14 cellular contexts compared by ENCODE assay signal in genomic region chr18:10140928-10141327, GRCh38.
DNase-seq lines count a peak whose midpoint lies in the region; ATAC-seq, FAIRE-seq and TF ChIP-seq lines count a peak whose summit lies in the region.
"Had no signal": no experiment of that assay in that cellular context is flagged by ENCODE, and none has a peak within 500 bp of the region (broad histone marks: within the 10 kb centered on the region; RNA-seq: fewer than 3 reads in every experiment).

No MANE protein-coding gene starts in this region.

- H3K79me2 ChIP-seq in HepG2 (ENCODE audit: insufficient read depth, low read length), result no peaks in the 10 kb centered on the region

- WGBS in HepG2 (ENCODE audit: low lambda C conversion rate), result 5% methylated on average over 3 of the region's 3 CpGs

- TF ChIP-seq CTCF in HepG2 (CRISPR knock-in tag; IDR thresholded peaks at IDR 0.05) (no peak), vagina (IDR thresholded peaks at IDR 0.05) (no peak)

- CTCF ChIA-PET in HepG2 (lab: Yijun Ruan, JAX; ENCODE audit: low intra/inter-chr PET ratio, low total read pairs), result no interaction called here

- BruUV-seq in HepG2 (replicated peaks; lab: Mats Ljungman, UMichigan), result no TSS peak

- peak overlapping the region in 1 of 3 experiments; percentile 42; a peak in 1 of 6 replicates for H3K4me3 ChIP-seq in HepG2 (replicated peaks in 1 of 3; ENCODE audit: insufficient read depth in 1 of 3, low read depth in 2 of 3, low read length in 3 of 3)
- no peak overlapping the region for H3K4me3 ChIP-seq in vagina
- H3K4me3 ChIP-seq: SK-N-MC had no signal

- FAIRE-seq in HepG2 (lab: Jason Lieb, UNC), result peak; percentile 77

- TF ChIP-seq EP300 in HepG2 (IDR thresholded peaks at IDR 0.05; ENCODE audit: low read depth in 2 of 2, low read length in 2 of 2), result peak in 1 of 2 experiments; percentile 43; a peak in 2 of 4 replicates
- peak; percentile 19; the same call in 1 of the 2 replicates for TF ChIP-seq EP300 in HepG2 (CRISPR knock-in tag; IDR thresholded peaks at IDR 0.05; ENCODE audit: borderline replicate concordance)

- no peak for TF ChIP-seq RAD21 in HepG2 (CRISPR knock-in tag; IDR thresholded peaks at IDR 0.05)

- H3K4me1 Mint-ChIP-seq in stimulated activated effector memory CD8-positive, alpha-beta T cell treated with anti-CD3 and anti-CD28 coated beads, Interleukin-12 subunit alpha, Interleukin-12 subunit beta, amount 100 ng/mL, for 72 hours, result no peaks in the 10 kb centered on the region
- H3K4me1 Mint-ChIP-seq: stimulated activated memory B cell treated with anti-CD40 and anti-IgM and Interleukin-4, amounts not matched to agents 10 μg/mL and 1 μg/mL and 100 μg/mL, for 72 hours had no signal

- H3K27ac ChIP-seq in HepG2 (ENCODE audit: extremely low read length, insufficient read depth, low read length) (no peak overlapping the region), vagina (peak overlapping the region; percentile 74)
- H3K27ac ChIP-seq: SK-N-MC had no signal

- H3K9me3 Mint-ChIP-seq in stimulated activated effector memory CD8-positive, alpha-beta T cell treated with anti-CD3 and anti-CD28 coated beads, Interleukin-12 subunit alpha, Interleukin-12 subunit beta, amount 100 ng/mL, for 72 hours, result peaks cover 3% of the 10 kb centered on the region
- H3K9me3 Mint-ChIP-seq: activated CD4-positive, alpha-beta T cell treated with anti-CD3 and anti-CD28 coated beads, Interleukin-2, amount 10 ng/mL, durations not matched to agents 7 days and 5 days; activated naive CD4-positive, alpha-beta T cell treated with anti-CD3 and anti-CD28 coated beads for 36 hours; stimulated activated memory B cell treated with anti-CD40 and anti-IgM and Interleukin-4, amounts not matched to agents 10 μg/mL and 1 μg/mL and 100 μg/mL, for 72 hours had no signal

- H4K20me1 ChIP-seq in HepG2 (ENCODE audit: insufficient read depth, low read length), result no peaks in the 10 kb centered on the region

- H2AFZ ChIP-seq in HepG2 (ENCODE audit: low read length), result no peak overlapping the region

- POLR2A ChIA-PET in HepG2 (lab: Yijun Ruan, JAX), result interaction anchor here (0.9 kb wide), 1 partner anchor 385 kb away, joined by 3 read pairs; the partner anchor contains the start of gene NAPG

- H3K4me2 ChIP-seq in HepG2 (ENCODE audit: low read depth, low read length), result peak overlapping the region; percentile 65

- in situ Hi-C loops in HepG2 (cut with HindIII; ENCODE audit: extremely low pct_ligation_motif_present, low pct_unique_long_range_greater_than_20kb), result no loop called here

- H3K9ac ChIP-seq in HepG2 (ENCODE audit: insufficient read depth, low read depth, low read length), result no peak overlapping the region

- peaks cover 31% of the 10 kb centered on the region for H3K4me1 ChIP-seq in HepG2 (ENCODE audit: insufficient read depth, low read length)
- peaks cover 35% of the 10 kb centered on the region for H3K4me1 ChIP-seq in vagina

- H3K36me3 ChIP-seq in HepG2 (replicated peaks in 1 of 2; ENCODE audit: control insufficient read depth in 1 of 2, insufficient read depth in 2 of 2, low read length in 2 of 2) (no peaks in the 10 kb centered on the region), vagina (no peaks in the 10 kb centered on the region)

- no peak overlapping the region for H3K4me3 Mint-ChIP-seq in stimulated activated effector memory CD8-positive, alpha-beta T cell treated with anti-CD3 and anti-CD28 coated beads, Interleukin-12 subunit alpha, Interleukin-12 subunit beta, amount 100 ng/mL, for 72 hours
- H3K4me3 Mint-ChIP-seq: activated CD4-positive, alpha-beta T cell treated with anti-CD3 and anti-CD28 coated beads, Interleukin-2, amount 10 ng/mL, durations not matched to agents 7 days and 5 days; activated naive CD4-positive, alpha-beta T cell treated with anti-CD3 and anti-CD28 coated beads for 36 hours; stimulated activated memory B cell treated with anti-CD40 and anti-IgM and Interleukin-4, amounts not matched to agents 10 μg/mL and 1 μg/mL and 100 μg/mL, for 72 hours had no signal

- no peaks in the 10 kb centered on the region for H3K36me3 Mint-ChIP-seq in stimulated activated effector memory CD8-positive, alpha-beta T cell treated with anti-CD3 and anti-CD28 coated beads, Interleukin-12 subunit alpha, Interleukin-12 subunit beta, amount 100 ng/mL, for 72 hours
- H3K36me3 Mint-ChIP-seq: stimulated activated memory B cell treated with anti-CD40 and anti-IgM and Interleukin-4, amounts not matched to agents 10 μg/mL and 1 μg/mL and 100 μg/mL, for 72 hours had no signal

- no peak overlapping the region for H3K27ac Mint-ChIP-seq in stimulated activated effector memory CD8-positive, alpha-beta T cell treated with anti-CD3 and anti-CD28 coated beads, Interleukin-12 subunit alpha, Interleukin-12 subunit beta, amount 100 ng/mL, for 72 hours
- H3K27ac Mint-ChIP-seq: activated CD4-positive, alpha-beta T cell treated with anti-CD3 and anti-CD28 coated beads, Interleukin-2, amount 10 ng/mL, durations not matched to agents 7 days and 5 days; activated naive CD4-positive, alpha-beta T cell treated with anti-CD3 and anti-CD28 coated beads for 36 hours; stimulated activated memory B cell treated with anti-CD40 and anti-IgM and Interleukin-4, amounts not matched to agents 10 μg/mL and 1 μg/mL and 100 μg/mL, for 72 hours had no signal

- DNase-seq in NCI-H510A treated with DMSO at 0.1 percent for 48 hours (lab: John Stamatoyannopoulos, UW) (peak; percentile 28), NCI-H510A (lab: John Stamatoyannopoulos, UW) (no peak), HepG2 (ENCODE audit: low spot score) (peak; percentile 85), vagina (ENCODE audit: extremely low spot score in 2 of 2) (peak; percentile 4 to 67), NCI-H187 treated with DMSO at 0.1 percent for 48 hours (lab: John Stamatoyannopoulos, UW) (no peak)
- DNase-seq in stimulated activated effector memory CD8-positive, alpha-beta T cell treated with anti-CD3 and anti-CD28 coated beads, Interleukin-12 subunit alpha, Interleukin-12 subunit beta, amount 100 ng/mL, for 72 hours (ENCODE audit: low spot score in 2 of 2), result no peak
- DNase-seq: 8988T; activated CD4-positive, alpha-beta T cell treated with anti-CD3 and anti-CD28 coated beads, Interleukin-2, amount 10 ng/mL, durations not matched to agents 7 days and 5 days; activated naive CD4-positive, alpha-beta T cell treated with anti-CD3 and anti-CD28 coated beads for 36 hours; NCI-H1930 had no signal

- no peaks in the 10 kb centered on the region for H3K9me3 ChIP-seq in HepG2 (ENCODE audit: low read length)
- no peaks in the 10 kb centered on the region for H3K9me3 ChIP-seq in vagina

- intact Hi-C loops in HepG2 (cut with micrococcal nuclease; ENCODE audit: unreplicated experiment) (no loop called here), vagina (cut with DNase I) (no loop called here)

- ATAC-seq in SK-N-SH treated with all-trans-retinoic acid at 6 μM for 48 hours, result peak; percentile 26
- ATAC-seq in HepG2, result peak; percentile 98
- ATAC-seq in HG02840 (IDR thresholded peaks at IDR 0.05; ENCODE audit: low FRiP score, unreplicated experiment), result no peak
- ATAC-seq in stimulated activated effector memory CD8-positive, alpha-beta T cell treated with anti-CD3 and anti-CD28 coated beads, Interleukin-12 subunit alpha, Interleukin-12 subunit beta, amount 100 ng/mL, for 72 hours, result no peak
- ATAC-seq: stimulated activated memory B cell treated with anti-CD40 and anti-IgM and Interleukin-4, amounts not matched to agents 10 μg/mL and 1 μg/mL and 100 μg/mL, for 72 hours had no signal

- no peak for TF ChIP-seq POLR2A in HepG2 (IDR thresholded peaks at IDR 0.05; ENCODE audit: insufficient read depth in 1 of 2, low read depth in 2 of 2, low read length in 2 of 2)
- TF ChIP-seq POLR2A in vagina (IDR thresholded peaks at IDR 0.05), result no peak

- H3K27me3 ChIP-seq in HepG2 (ENCODE audit: control insufficient read depth in 1 of 2, insufficient read depth in 2 of 2, low read length in 2 of 2), result peaks cover 0 to 4% of the 10 kb centered on the region in 2 experiments; a peak in 3 of 5 replicates
- H3K27me3 ChIP-seq in vagina, result no peaks in the 10 kb centered on the region

TF ChIP-seq in SK-N-SH treated with all-trans-retinoic acid at 6 μM for 48 hours, 23 proteins besides CTCF, POLR2A, EP300 and RAD21:
- TF ChIP-seq SNAI2 (CRISPR knock-in tag; IDR thresholded peaks at IDR 0.05) (no peak), ESRRG (CRISPR knock-in tag; IDR thresholded peaks at IDR 0.05) (no peak), ZNF70 (CRISPR knock-in tag; IDR thresholded peaks at IDR 0.05) (no peak), TOX (CRISPR knock-in tag; IDR thresholded peaks at IDR 0.05; ENCODE audit: borderline replicate concordance) (no peak)

TF ChIP-seq in HepG2, 621 proteins besides CTCF, POLR2A, EP300 and RAD21 (continues in another document):
- TF ChIP-seq ZNF276 (CRISPR knock-in tag; IDR thresholded peaks at IDR 0.05; ENCODE audit: low read depth) (no peak), ELF1 (CRISPR knock-in tag; IDR thresholded peaks at IDR 0.05) (no peak), GPBP1L1 (CRISPR knock-in tag; IDR thresholded peaks at IDR 0.05) (no peak), GATAD1 (CRISPR knock-in tag; IDR thresholded peaks at IDR 0.05) (no peak), SOX6 (IDR thresholded peaks at IDR 0.05) (no peak), SOX6 (CRISPR knock-in tag; IDR thresholded peaks at IDR 0.05) (peak; percentile 56), CREB1 (IDR thresholded peaks at IDR 0.05) (no peak), CREB1 (CRISPR knock-in tag; IDR thresholded peaks at IDR 0.05) (no peak)

Comparison
In these comparisons a context has a peak if more than half of its experiments do, and no peak if none do; other contexts are left out.
1. DNase-seq: peak in NCI-H510A treated with DMSO at 0.1 percent for 48 hours (single experiment), HepG2 (single experiment) and vagina (2 of 2); none in NCI-H510A (single experiment), stimulated activated effector memory CD8-positive, alpha-beta T cell treated with anti-CD3 and anti-CD28 coated beads, Interleukin-12 subunit alpha, Interleukin-12 subunit beta, amount 100 ng/mL, for 72 hours (0 of 2) and NCI-H187 treated with DMSO at 0.1 percent for 48 hours (single experiment).
2. ATAC-seq: peak in SK-N-SH treated with all-trans-retinoic acid at 6 μM for 48 hours (single experiment) and HepG2 (single experiment); none in HG02840 (single experiment) and stimulated activated effector memory CD8-positive, alpha-beta T cell treated with anti-CD3 and anti-CD28 coated beads, Interleukin-12 subunit alpha, Interleukin-12 subunit beta, amount 100 ng/mL, for 72 hours (single experiment).